Comparison of ENCODE assay signal across 21 cellular contexts in genomic region chr2:1643220-1643619, GRCh38.
DNase-seq lines count a peak whose midpoint lies in the region; ATAC-seq, FAIRE-seq and TF ChIP-seq lines count a peak whose summit lies in the region.
"Had no signal": no experiment of that assay in that cellular context is flagged by ENCODE, and none has a peak within 500 bp of the region (broad histone marks: within the 10 kb centered on the region; RNA-seq: fewer than 3 reads in every experiment).

No MANE protein-coding gene starts in this region.

- peak overlapping the region; percentile 58 for H3K9ac ChIP-seq in SK-N-MC (ENCODE audit: insufficient read length)

- H3K36me3 Mint-ChIP-seq in progenitor cell of endocrine pancreas (ENCODE audit: insufficient read depth) = peaks cover 21% of the 10 kb centered on the region
- H3K36me3 Mint-ChIP-seq: immature natural killer cell had no signal

- H3K9me3 Mint-ChIP-seq in progenitor cell of endocrine pancreas (ENCODE audit: low read depth) = no peaks in the 10 kb centered on the region
- H3K9me3 Mint-ChIP-seq: activated CD4-positive, alpha-beta T cell treated with anti-CD3 and anti-CD28 coated beads, Interleukin-2, amount 10 ng/mL, durations not matched to agents 7 days and 5 days; activated T-helper 2 cell treated with anti-CD3 and anti-CD28 coated beads, Interferon-gamma antibody, Interleukin-2, Interleukin-4, amounts not matched to agents 10 μg/mL and 5 μg/mL and 100 μg/mL, durations not matched to agents 14 hours and 24 hours and 36 hours; immature natural killer cell; T-helper 1 cell treated with Interleukin-12 subunit alpha and Interleukin-12 subunit beta and Interleukin-4 antibody, amounts not matched to agents 30 μg/mL and 1 μg/mL, for 36 hours had no signal

- no peak for ATAC-seq in left lobe of liver
- ATAC-seq: lower lobe of right lung, upper lobe of right lung had no signal

- peaks cover 11% of the 10 kb centered on the region for H3K4me1 Mint-ChIP-seq in progenitor cell of endocrine pancreas (ENCODE audit: low read depth)
- H3K4me1 Mint-ChIP-seq: activated CD4-positive, alpha-beta T cell treated with anti-CD3 and anti-CD28 coated beads, Interleukin-2, amount 10 ng/mL, durations not matched to agents 7 days and 5 days; immature natural killer cell had no signal

- H3K27ac Mint-ChIP-seq in progenitor cell of endocrine pancreas = peak overlapping the region; percentile 10
- H3K27ac Mint-ChIP-seq: activated CD4-positive, alpha-beta T cell treated with anti-CD3 and anti-CD28 coated beads, Interleukin-2, amount 10 ng/mL, durations not matched to agents 7 days and 5 days; activated T-helper 2 cell treated with anti-CD3 and anti-CD28 coated beads, Interferon-gamma antibody, Interleukin-2, Interleukin-4, amounts not matched to agents 10 μg/mL and 5 μg/mL and 100 μg/mL, durations not matched to agents 14 hours and 24 hours and 36 hours; immature natural killer cell; T-helper 1 cell treated with Interleukin-12 subunit alpha and Interleukin-12 subunit beta and Interleukin-4 antibody, amounts not matched to agents 30 μg/mL and 1 μg/mL, for 36 hours had no signal

- peak; percentile 3 for TF ChIP-seq CTCF in D721Med (IDR thresholded peaks at IDR 0.05; ENCODE audit: insufficient read depth, missing control alignments)
- TF ChIP-seq CTCF in progenitor cell of endocrine pancreas (IDR thresholded peaks at IDR 0.05; ENCODE audit: unreplicated experiment) = no peak

- H3K4me3 Mint-ChIP-seq in progenitor cell of endocrine pancreas (ENCODE audit: low read depth) = no peak overlapping the region
- H3K4me3 Mint-ChIP-seq: activated CD4-positive, alpha-beta T cell treated with anti-CD3 and anti-CD28 coated beads, Interleukin-2, amount 10 ng/mL, durations not matched to agents 7 days and 5 days; immature natural killer cell; T-helper 1 cell treated with Interleukin-12 subunit alpha and Interleukin-12 subunit beta and Interleukin-4 antibody, amounts not matched to agents 30 μg/mL and 1 μg/mL, for 36 hours had no signal

- no peak for FAIRE-seq in D721Med (lab: Jason Lieb, UNC)
- FAIRE-seq: endothelial cell of umbilical vein, H1 had no signal

- H3K9me3 ChIP-seq in SK-N-MC (ENCODE audit: low read depth, low read length) = no peaks in the 10 kb centered on the region
- H3K9me3 ChIP-seq: lower lobe of right lung, upper lobe of right lung had no signal

- H3K27me3 Mint-ChIP-seq in progenitor cell of endocrine pancreas = no peaks in the 10 kb centered on the region
- H3K27me3 Mint-ChIP-seq: activated CD4-positive, alpha-beta T cell treated with anti-CD3 and anti-CD28 coated beads, Interleukin-2, amount 10 ng/mL, durations not matched to agents 7 days and 5 days had no signal

- DNase-seq in D721Med (ENCODE audit: insufficient read length, low spot score) (no peak), SK-N-MC (ENCODE audit: low read depth, low spot score) (no peak), left lobe of liver (ENCODE audit: low spot score) (peak; percentile 34), progenitor cell of endocrine pancreas (ENCODE audit: low spot score, unreplicated experiment) (no peak), SW 1271 (lab: John Stamatoyannopoulos, UW) (no peak), midbrain (lab: John Stamatoyannopoulos, UW) (no peak), glomerular visceral epithelial cell (ENCODE audit: extremely low spot score) (no peak)
- DNase-seq: activated CD4-positive, alpha-beta T cell treated with anti-CD3 and anti-CD28 coated beads, Interleukin-2, amount 10 ng/mL, durations not matched to agents 7 days and 5 days; immature natural killer cell; Kasumi-1; lower lobe of right lung; NCI-H1092; NCI-H187 treated with DMSO at 0.1 percent for 48 hours; NCI-H2227 treated with DMSO at 0.1 percent for 48 hours; NCI-H748 treated with DMSO at 0.1 percent for 48 hours; SIG-M5; upper lobe of right lung had no signal

- peaks cover 71% of the 10 kb centered on the region for H3K36me3 ChIP-seq in SK-N-MC (ENCODE audit: insufficient read depth, low read length)

- H3K27ac ChIP-seq in SK-N-MC = peak overlapping the region; percentile 94
- H3K27ac ChIP-seq: lower lobe of right lung, upper lobe of right lung had no signal

- peak overlapping the region; percentile 23; the same call in 1 of the 2 replicates for H3K4me3 ChIP-seq in SK-N-MC
- H3K4me3 ChIP-seq: lower lobe of right lung, upper lobe of right lung had no signal
